ENCODE assay signal across 1 cellular context in the genomic region with DNA sequence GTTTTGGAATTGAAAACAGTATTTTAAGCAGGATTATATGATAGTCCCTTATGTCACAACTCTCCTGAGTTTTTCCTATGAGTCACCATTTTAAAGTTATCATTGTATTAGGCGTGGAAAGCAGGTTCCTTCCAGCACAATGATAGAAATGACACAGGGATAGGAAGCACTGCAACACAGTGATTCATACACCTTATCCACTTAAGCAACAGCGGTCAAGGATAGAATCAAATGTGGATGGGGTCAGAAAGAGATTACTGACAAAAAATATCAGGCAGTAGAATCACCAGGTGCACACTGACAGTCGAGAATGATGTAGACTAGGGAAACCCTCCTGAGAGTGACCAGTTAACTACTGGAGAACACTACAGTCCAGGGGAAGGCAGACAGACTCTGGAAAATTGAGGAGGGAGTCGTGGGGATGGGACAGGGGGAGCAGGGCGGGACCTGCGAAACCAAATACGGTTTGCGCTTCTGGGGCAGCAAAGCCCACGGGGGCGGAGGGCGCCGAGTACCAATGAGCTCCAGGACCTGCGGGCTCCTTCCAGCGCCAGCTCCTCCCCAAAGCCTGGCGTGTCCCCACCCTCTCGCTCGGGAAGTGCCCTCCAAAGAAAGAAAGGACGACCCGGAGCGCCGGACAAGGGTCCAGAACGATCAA.
A peak's percentile ranks its signal among the peaks of the same experiment; 100 is the strongest.
TF ChIP-seq lines count a peak whose summit lies in the region.

No MANE protein-coding gene starts in this region.

TF ChIP-seq in K562, 482 proteins besides CTCF, POLR2A, EP300 and RAD21 (continued from another document and continues in another):
- peak; percentile 81 for TF ChIP-seq REST (CRISPR knock-in tag; IDR thresholded peaks at IDR 0.05; ENCODE audit: low read depth)
- TF ChIP-seq FOXK1 (CRISPR knock-in tag; IDR thresholded peaks at IDR 0.05; ENCODE audit: borderline replicate concordance), result peak; percentile 55; the same call in 1 of the 2 replicates
- no peak for TF ChIP-seq CCNT2 (IDR thresholded peaks at IDR 0.05; ENCODE audit: borderline replicate concordance, extremely low read depth, insufficient read length, low read depth, low read length)
- 0 out of 2 replicates have a peak, but pooled peaks have one; percentile 14 for TF ChIP-seq MTA1 (IDR thresholded peaks at IDR 0.05; ENCODE audit: borderline replicate concordance)
- TF ChIP-seq ZNF785 (CRISPR knock-in tag; IDR thresholded peaks at IDR 0.05), result no peak
- TF ChIP-seq TCFL5 (CRISPR knock-in tag; conservative IDR thresholded peaks at IDR 0.05), result no peak
- TF ChIP-seq HDAC8 (tag; IDR thresholded peaks at IDR 0.05), result peak; percentile 53; the same call in 1 of the 2 replicates
- TF ChIP-seq ZBTB49 (CRISPR knock-in tag; IDR thresholded peaks at IDR 0.05; ENCODE audit: borderline replicate concordance), result 0 out of 2 replicates have a peak, but pooled peaks have one; percentile 21
- peak; percentile 55 for TF ChIP-seq CBFA2T2 (conservative IDR thresholded peaks at IDR 0.05)
- TF ChIP-seq KDM2B (CRISPR knock-in tag; IDR thresholded peaks at IDR 0.05), result no peak
- TF ChIP-seq, protein P1, sequence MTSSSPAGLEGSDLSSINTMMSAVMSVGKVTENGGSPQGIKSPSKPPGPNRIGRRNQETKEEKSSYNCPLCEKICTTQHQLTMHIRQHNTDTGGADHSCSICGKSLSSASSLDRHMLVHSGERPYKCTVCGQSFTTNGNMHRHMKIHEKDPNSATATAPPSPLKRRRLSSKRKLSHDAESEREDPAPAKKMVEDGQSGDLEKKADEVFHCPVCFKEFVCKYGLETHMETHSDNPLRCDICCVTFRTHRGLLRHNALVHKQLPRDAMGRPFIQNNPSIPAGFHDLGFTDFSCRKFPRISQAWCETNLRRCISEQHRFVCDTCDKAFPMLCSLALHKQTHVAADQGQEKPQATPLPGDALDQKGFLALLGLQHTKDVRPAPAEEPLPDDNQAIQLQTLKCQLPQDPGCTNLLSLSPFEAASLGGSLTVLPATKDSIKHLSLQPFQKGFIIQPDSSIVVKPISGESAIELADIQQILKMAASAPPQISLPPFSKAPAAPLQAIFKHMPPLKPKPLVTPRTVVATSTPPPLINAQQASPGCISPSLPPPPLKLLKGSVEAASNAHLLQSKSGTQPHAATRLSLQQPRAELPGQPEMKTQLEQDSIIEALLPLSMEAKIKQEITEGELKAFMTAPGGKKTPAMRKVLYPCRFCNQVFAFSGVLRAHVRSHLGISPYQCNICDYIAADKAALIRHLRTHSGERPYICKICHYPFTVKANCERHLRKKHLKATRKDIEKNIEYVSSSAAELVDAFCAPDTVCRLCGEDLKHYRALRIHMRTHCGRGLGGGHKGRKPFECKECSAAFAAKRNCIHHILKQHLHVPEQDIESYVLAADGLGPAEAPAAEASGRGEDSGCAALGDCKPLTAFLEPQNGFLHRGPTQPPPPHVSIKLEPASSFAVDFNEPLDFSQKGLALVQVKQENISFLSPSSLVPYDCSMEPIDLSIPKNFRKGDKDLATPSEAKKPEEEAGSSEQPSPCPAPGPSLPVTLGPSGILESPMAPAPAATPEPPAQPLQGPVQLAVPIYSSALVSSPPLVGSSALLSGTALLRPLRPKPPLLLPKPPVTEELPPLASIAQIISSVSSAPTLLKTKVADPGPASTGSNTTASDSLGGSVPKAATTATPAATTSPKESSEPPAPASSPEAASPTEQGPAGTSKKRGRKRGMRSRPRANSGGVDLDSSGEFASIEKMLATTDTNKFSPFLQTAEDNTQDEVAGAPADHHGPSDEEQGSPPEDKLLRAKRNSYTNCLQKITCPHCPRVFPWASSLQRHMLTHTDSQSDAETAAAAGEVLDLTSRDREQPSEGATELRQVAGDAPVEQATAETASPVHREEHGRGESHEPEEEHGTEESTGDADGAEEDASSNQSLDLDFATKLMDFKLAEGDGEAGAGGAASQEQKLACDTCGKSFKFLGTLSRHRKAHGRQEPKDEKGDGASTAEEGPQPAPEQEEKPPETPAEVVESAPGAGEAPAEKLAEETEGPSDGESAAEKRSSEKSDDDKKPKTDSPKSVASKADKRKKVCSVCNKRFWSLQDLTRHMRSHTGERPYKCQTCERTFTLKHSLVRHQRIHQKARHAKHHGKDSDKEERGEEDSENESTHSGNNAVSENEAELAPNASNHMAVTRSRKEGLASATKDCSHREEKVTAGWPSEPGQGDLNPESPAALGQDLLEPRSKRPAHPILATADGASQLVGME (CRISPR knock-in tag; IDR thresholded peaks at IDR 0.05), result peak; percentile 86; the same call in 1 of the 2 replicates
- peak; percentile 74 for TF ChIP-seq JUND (IDR thresholded peaks at IDR 0.05; ENCODE audit: borderline replicate concordance, low read depth, low read length)
- peak; percentile 76 for TF ChIP-seq JUND (tag; IDR thresholded peaks at IDR 0.05; ENCODE audit: borderline replicate concordance, low read depth, low read length)
- TF ChIP-seq ZNF217 (CRISPR knock-in tag; IDR thresholded peaks at IDR 0.05), result no peak
- TF ChIP-seq ELK3 (CRISPR knock-in tag; IDR thresholded peaks at IDR 0.05), result 0 out of 2 replicates have a peak, but pooled peaks have one; percentile 34
- TF ChIP-seq NR3C1 (CRISPR knock-in tag; IDR thresholded peaks at IDR 0.05), result 0 out of 2 replicates have a peak, but pooled peaks have one; percentile 44
- 0 out of 2 replicates have a peak, but pooled peaks have one; percentile 65 for TF ChIP-seq BACH1 (tag; IDR thresholded peaks at IDR 0.05)
- TF ChIP-seq FOXM1 (IDR thresholded peaks at IDR 0.05; ENCODE audit: low read depth), result no peak
- TF ChIP-seq FOXM1 (CRISPR knock-in tag; IDR thresholded peaks at IDR 0.05; ENCODE audit: low read depth), result no peak
- TF ChIP-seq CLOCK (CRISPR knock-in tag; IDR thresholded peaks at IDR 0.05; ENCODE audit: borderline replicate concordance), result 0 out of 2 replicates have a peak, but pooled peaks have one; percentile 40
- TF ChIP-seq, protein P2, sequence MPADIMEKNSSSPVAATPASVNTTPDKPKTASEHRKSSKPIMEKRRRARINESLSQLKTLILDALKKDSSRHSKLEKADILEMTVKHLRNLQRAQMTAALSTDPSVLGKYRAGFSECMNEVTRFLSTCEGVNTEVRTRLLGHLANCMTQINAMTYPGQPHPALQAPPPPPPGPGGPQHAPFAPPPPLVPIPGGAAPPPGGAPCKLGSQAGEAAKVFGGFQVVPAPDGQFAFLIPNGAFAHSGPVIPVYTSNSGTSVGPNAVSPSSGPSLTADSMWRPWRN (IDR thresholded peaks at IDR 0.05; ENCODE audit: low read depth), result 0 out of 2 replicates have a peak, but pooled peaks have one; percentile 13
- TF ChIP-seq, protein P3, sequence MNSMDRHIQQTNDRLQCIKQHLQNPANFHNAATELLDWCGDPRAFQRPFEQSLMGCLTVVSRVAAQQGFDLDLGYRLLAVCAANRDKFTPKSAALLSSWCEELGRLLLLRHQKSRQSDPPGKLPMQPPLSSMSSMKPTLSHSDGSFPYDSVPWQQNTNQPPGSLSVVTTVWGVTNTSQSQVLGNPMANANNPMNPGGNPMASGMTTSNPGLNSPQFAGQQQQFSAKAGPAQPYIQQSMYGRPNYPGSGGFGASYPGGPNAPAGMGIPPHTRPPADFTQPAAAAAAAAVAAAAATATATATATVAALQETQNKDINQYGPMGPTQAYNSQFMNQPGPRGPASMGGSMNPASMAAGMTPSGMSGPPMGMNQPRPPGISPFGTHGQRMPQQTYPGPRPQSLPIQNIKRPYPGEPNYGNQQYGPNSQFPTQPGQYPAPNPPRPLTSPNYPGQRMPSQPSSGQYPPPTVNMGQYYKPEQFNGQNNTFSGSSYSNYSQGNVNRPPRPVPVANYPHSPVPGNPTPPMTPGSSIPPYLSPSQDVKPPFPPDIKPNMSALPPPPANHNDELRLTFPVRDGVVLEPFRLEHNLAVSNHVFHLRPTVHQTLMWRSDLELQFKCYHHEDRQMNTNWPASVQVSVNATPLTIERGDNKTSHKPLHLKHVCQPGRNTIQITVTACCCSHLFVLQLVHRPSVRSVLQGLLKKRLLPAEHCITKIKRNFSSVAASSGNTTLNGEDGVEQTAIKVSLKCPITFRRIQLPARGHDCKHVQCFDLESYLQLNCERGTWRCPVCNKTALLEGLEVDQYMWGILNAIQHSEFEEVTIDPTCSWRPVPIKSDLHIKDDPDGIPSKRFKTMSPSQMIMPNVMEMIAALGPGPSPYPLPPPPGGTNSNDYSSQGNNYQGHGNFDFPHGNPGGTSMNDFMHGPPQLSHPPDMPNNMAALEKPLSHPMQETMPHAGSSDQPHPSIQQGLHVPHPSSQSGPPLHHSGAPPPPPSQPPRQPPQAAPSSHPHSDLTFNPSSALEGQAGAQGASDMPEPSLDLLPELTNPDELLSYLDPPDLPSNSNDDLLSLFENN (IDR thresholded peaks at IDR 0.05; ENCODE audit: low read depth in 2 of 2, low read length in 2 of 2), result no peak
- peak; percentile 58; the same call in 1 of the 2 replicates for TF ChIP-seq TEAD4 (IDR thresholded peaks at IDR 0.05; ENCODE audit: low read length)
- no peak for TF ChIP-seq TEAD4 (CRISPR knock-in tag; IDR thresholded peaks at IDR 0.05; ENCODE audit: borderline replicate concordance)
- TF ChIP-seq, protein P4, sequence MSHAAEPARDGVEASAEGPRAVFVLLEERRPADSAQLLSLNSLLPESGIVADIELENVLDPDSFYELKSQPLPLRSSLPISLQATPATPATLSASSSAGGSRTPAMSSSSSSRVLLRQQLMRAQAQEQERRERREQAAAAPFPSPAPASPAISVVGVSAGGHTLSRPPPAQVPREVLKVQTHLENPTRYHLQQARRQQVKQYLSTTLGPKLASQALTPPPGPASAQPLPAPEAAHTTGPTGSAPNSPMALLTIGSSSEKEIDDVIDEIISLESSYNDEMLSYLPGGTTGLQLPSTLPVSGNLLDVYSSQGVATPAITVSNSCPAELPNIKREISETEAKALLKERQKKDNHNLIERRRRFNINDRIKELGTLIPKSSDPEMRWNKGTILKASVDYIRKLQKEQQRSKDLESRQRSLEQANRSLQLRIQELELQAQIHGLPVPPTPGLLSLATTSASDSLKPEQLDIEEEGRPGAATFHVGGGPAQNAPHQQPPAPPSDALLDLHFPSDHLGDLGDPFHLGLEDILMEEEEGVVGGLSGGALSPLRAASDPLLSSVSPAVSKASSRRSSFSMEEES (CRISPR knock-in tag; IDR thresholded peaks at IDR 0.05), result no peak
- 0 out of 4 replicates have a peak, but pooled peaks of 1 of the 2 experiments have one; percentile 28 for TF ChIP-seq ARNT (IDR thresholded peaks at IDR 0.05)
- TF ChIP-seq TCF3 (CRISPR knock-in tag; IDR thresholded peaks at IDR 0.05), result peak; percentile 33
- TF ChIP-seq ZNF695 (CRISPR knock-in tag; IDR thresholded peaks at IDR 0.05), result 0 out of 2 replicates have a peak, but pooled peaks have one; percentile 14
- TF ChIP-seq KAT7 (CRISPR knock-in tag; IDR thresholded peaks at IDR 0.05; ENCODE audit: borderline replicate concordance), result peak; percentile 68; the same call in 1 of the 2 replicates
